18 cellular contexts compared by ENCODE assay signal in genomic region chr1:27149714-27150113, GRCh38. TPM values are rescaled to one million over a fixed set of nuclear protein-coding genes. Genes with fewer than 3 reads are reported as not detected.
DNase-seq lines count a peak whose midpoint lies in the region; ATAC-seq and TF ChIP-seq lines count a peak whose summit lies in the region.
"Had no signal": no experiment of that assay in that cellular context is flagged by ENCODE, and none has a peak within 500 bp of the region (broad histone marks: within the 10 kb centered on the region; RNA-seq: fewer than 3 reads in every experiment).

No MANE protein-coding gene starts in this region.

- no peaks in the 10 kb centered on the region for H3K36me3 ChIP-seq in rectal smooth muscle tissue (ENCODE audit: control insufficient read depth, insufficient read depth, low read length)
- H3K36me3 ChIP-seq: ovary, vagina had no signal

- H3K27ac Mint-ChIP-seq in IgD-negative memory B cell (peak overlapping the region; percentile 43 to 88 (median 80)), nephron progenitor cell (no peak overlapping the region)
- H3K27ac Mint-ChIP-seq: activated naive CD8-positive, alpha-beta T cell; HFFc6 had no signal

- no peaks in the 10 kb centered on the region for H3K27me3 ChIP-seq in dorsolateral prefrontal cortex
- H3K27me3 ChIP-seq in rectal smooth muscle tissue (ENCODE audit: control insufficient read depth, insufficient read depth, low read length): no peaks in the 10 kb centered on the region
- H3K27me3 ChIP-seq: hepatocyte, ovary, vagina had no signal

- H3K4me3 ChIP-seq in dorsolateral prefrontal cortex: peak overlapping the region in 19 of 59 donors; percentile 2 to 43 (median 12)
- no peak overlapping the region for H3K4me3 ChIP-seq in rectal smooth muscle tissue (ENCODE audit: low read length)
- H3K4me3 ChIP-seq: hepatocyte, ovary, vagina had no signal

- H3K4me3 Mint-ChIP-seq in IgD-negative memory B cell (peak overlapping the region in 1 of 4 donors; percentile 58), nephron progenitor cell (no peak overlapping the region)
- H3K4me3 Mint-ChIP-seq: HFFc6 had no signal

- H3K36me3 Mint-ChIP-seq in IgD-negative memory B cell: no peaks in the 10 kb centered on the region
- peaks cover 6% of the 10 kb centered on the region for H3K36me3 Mint-ChIP-seq in nephron progenitor cell (ENCODE audit: low read depth)
- H3K36me3 Mint-ChIP-seq: activated naive CD8-positive, alpha-beta T cell had no signal

- no peak for ATAC-seq in HG02678 (IDR thresholded peaks at IDR 0.05; ENCODE audit: unreplicated experiment)
- ATAC-seq: stimulated activated naive CD8-positive, alpha-beta T cell treated with anti-CD3 and anti-CD28 coated beads, Interleukin-15, Interleukin-2, amounts not matched to agents 100 U/mL and 50 U/mL, for 24 hours; T-cell had no signal

- H3K9me3 Mint-ChIP-seq in IgD-negative memory B cell (no peaks in the 10 kb centered on the region), nephron progenitor cell (no peaks in the 10 kb centered on the region)
- H3K9me3 Mint-ChIP-seq: HFFc6, T-cell had no signal

- H3K27ac ChIP-seq in 22Rv1 (peak overlapping the region; percentile 100), dorsolateral prefrontal cortex (peak overlapping the region in 55 of 59 donors; percentile 10 to 92 (median 62)), rectal smooth muscle tissue (ENCODE audit: low read depth, low read length) (peak overlapping the region; percentile 41)
- H3K27ac ChIP-seq: hepatocyte, ovary, vagina had no signal

- H3K4me1 Mint-ChIP-seq in IgD-negative memory B cell (peaks cover 37 to 51% (median 42%) of the 10 kb centered on the region in 3 donors), nephron progenitor cell (peaks cover 71% of the 10 kb centered on the region)

- DNase-seq in dorsolateral prefrontal cortex (no peak), nephron progenitor cell (no peak), cerebellum (ENCODE audit: low spot score) (no peak), cortex of kidney (lab: John Stamatoyannopoulos, UW) (no peak)
- DNase-seq: activated T-cell treated with anti-CD3 and anti-CD28 coated beads for 4 hours; HFFc6; NCI-H1930; NCI-H510A treated with DMSO at 0.1 percent for 48 hours; ovary; stimulated activated naive CD8-positive, alpha-beta T cell treated with anti-CD3 and anti-CD28 coated beads, Interleukin-15, Interleukin-2, amounts not matched to agents 100 U/mL and 50 U/mL, for 24 hours; T-cell had no signal

- no peak for TF ChIP-seq CTCF in 22Rv1 (IDR thresholded peaks at IDR 0.05)
- no peak for TF ChIP-seq CTCF in dorsolateral prefrontal cortex (IDR thresholded peaks at IDR 0.05 in 54 of 56, conservative IDR thresholded peaks at IDR 0.05 in 2 of 56; ENCODE audit: low read depth in 1 of 56, partially characterized antibody in 56 of 56)
- TF ChIP-seq CTCF in nephron progenitor cell (IDR thresholded peaks at IDR 0.05): no peak

- H3K27me3 Mint-ChIP-seq in IgD-negative memory B cell (no peaks in the 10 kb centered on the region), nephron progenitor cell (ENCODE audit: low read depth, poor library complexity) (no peaks in the 10 kb centered on the region)
- H3K27me3 Mint-ChIP-seq: activated naive CD8-positive, alpha-beta T cell; T-cell had no signal

- H3K4me1 ChIP-seq in rectal smooth muscle tissue (ENCODE audit: control insufficient read depth, insufficient read depth, low read length): peaks cover 49% of the 10 kb centered on the region

- intact Hi-C loops in dorsolateral prefrontal cortex (cut with DNase I): loop anchor here in 1 of 2 donors (5.0 kb wide), 1 partner anchor 37 kb away; no protein-coding TSS in a partner anchor

- H3K9ac ChIP-seq in rectal smooth muscle tissue (ENCODE audit: low read length): no peak overlapping the region

RNA-seq across cellular contexts. Expression of gene SLC9A1, which starts 5.2 kb away (rescaled TPM):
- polyA plus RNA-seq in IgD-negative memory B cell: 8.9 TPM
- total RNA-seq in dorsolateral prefrontal cortex (10 to 100 TPM; 16.2 to 58.9 (median 38.4) TPM), cerebellum (3.9 TPM)

Comparison
In these comparisons a context has a peak if more than half of its experiments do, and no peak if none do; other contexts are left out.
1. H3K27ac ChIP-seq: peak in every context shown above with its lines; median percentile 100 in 22Rv1; 62 in dorsolateral prefrontal cortex; 41 in rectal smooth muscle tissue.